ENCODE assay signal across 8 cellular contexts in the genomic region with DNA sequence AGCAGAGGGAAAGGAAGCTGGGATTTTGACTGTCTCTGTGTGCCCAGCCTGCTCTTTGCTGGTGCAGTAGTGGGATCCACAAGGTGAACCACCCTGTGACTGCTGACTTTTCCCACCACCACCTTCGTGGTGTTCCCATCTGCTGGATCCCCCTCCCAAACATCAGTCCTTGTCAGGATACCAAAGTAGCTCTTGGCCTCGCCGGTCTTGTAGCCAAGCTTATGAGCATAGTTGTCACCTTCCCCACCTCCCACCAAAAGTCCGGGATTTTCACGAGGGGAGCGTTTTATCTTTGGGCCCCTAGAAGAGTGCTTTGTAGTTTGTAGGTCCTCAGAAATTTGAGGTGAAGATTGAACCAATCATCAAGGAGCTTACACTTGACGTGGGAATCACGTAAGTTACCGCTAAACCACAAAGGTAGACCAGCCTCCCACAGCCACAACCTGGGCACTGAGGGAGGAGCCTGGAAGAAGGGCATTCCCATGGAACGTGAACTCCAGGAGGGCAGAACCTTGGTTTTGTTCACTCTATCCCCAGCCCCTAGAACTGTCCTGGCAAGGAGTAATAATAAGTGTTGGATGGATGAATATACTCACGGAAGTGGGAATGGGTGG. TPM values are rescaled to one million over a fixed set of nuclear protein-coding genes. Genes with fewer than 3 reads are reported as not detected.
DNase-seq lines count a peak whose midpoint lies in the region; ATAC-seq lines count a peak whose summit lies in the region.

No MANE protein-coding gene starts in this region.

- CTCF ChIA-PET in activated CD8-positive, alpha-beta T cell treated with anti-CD3 and anti-CD28 coated beads, Interleukin-2, amount 10 ng/mL, durations not matched to agents 7 days and 5 days (lab: Charles Lee): interaction anchor here (1.0 to 11.0 kb wide), 25 partner anchors 9 to 282 kb away, joined by 3 to 238 read pairs (median 5); a partner anchor contains a TSS

- peaks cover 52% of the 10 kb centered on the region for H3K4me1 Mint-ChIP-seq in activated CD4-positive, alpha-beta T cell treated with anti-CD3 and anti-CD28 coated beads, Interleukin-2, amount 10 ng/mL, durations not matched to agents 24 days and 14 days
- H3K4me1 Mint-ChIP-seq in activated CD8-positive, alpha-beta T cell treated with anti-CD3 and anti-CD28 coated beads, Interleukin-2, amount 10 ng/mL, durations not matched to agents 7 days and 5 days (ENCODE audit: low read depth): peaks cover 63% of the 10 kb centered on the region

- H3K9me3 Mint-ChIP-seq in activated CD4-positive, alpha-beta T cell treated with anti-CD3 and anti-CD28 coated beads, Interleukin-2, amount 10 ng/mL, durations not matched to agents 24 days and 14 days: no peaks in the 10 kb centered on the region
- no peaks in the 10 kb centered on the region for H3K9me3 Mint-ChIP-seq in activated CD8-positive, alpha-beta T cell treated with anti-CD3 and anti-CD28 coated beads, Interleukin-2, amount 10 ng/mL, durations not matched to agents 7 days and 5 days (ENCODE audit: insufficient read depth)

- peak overlapping the region; percentile 81 for H3K27ac Mint-ChIP-seq in activated CD4-positive, alpha-beta T cell treated with anti-CD3 and anti-CD28 coated beads, Interleukin-2, amount 10 ng/mL, durations not matched to agents 24 days and 14 days
- H3K27ac Mint-ChIP-seq in activated CD8-positive, alpha-beta T cell treated with anti-CD3 and anti-CD28 coated beads, Interleukin-2, amount 10 ng/mL, durations not matched to agents 7 days and 5 days: peak overlapping the region; percentile 82

- H3K36me3 Mint-ChIP-seq in activated CD4-positive, alpha-beta T cell treated with anti-CD3 and anti-CD28 coated beads, Interleukin-2, amount 10 ng/mL, durations not matched to agents 24 days and 14 days (ENCODE audit: low read depth): peaks cover 10% of the 10 kb centered on the region
- peaks cover 30% of the 10 kb centered on the region for H3K36me3 Mint-ChIP-seq in activated CD8-positive, alpha-beta T cell treated with anti-CD3 and anti-CD28 coated beads, Interleukin-2, amount 10 ng/mL, durations not matched to agents 7 days and 5 days (ENCODE audit: low read depth)

- POLR2A ChIA-PET in activated CD8-positive, alpha-beta T cell treated with anti-CD3 and anti-CD28 coated beads, Interleukin-2, amount 10 ng/mL, durations not matched to agents 7 days and 5 days (lab: Charles Lee): interaction anchor here (0.5 to 3.8 kb wide), 7 partner anchors 11 to 1054 kb away, joined by 3 to 33 read pairs (median 3); a partner anchor contains a TSS

- intact Hi-C loops in activated CD4-positive, alpha-beta T cell treated with anti-CD3 and anti-CD28 coated beads, Interleukin-2, amount 10 ng/mL, durations not matched to agents 24 days and 14 days (cut with micrococcal nuclease): loop anchor here (2.0 to 5.0 kb wide), 2 partner anchors 279 to 387 kb away; a partner anchor contains a TSS

- H3K27me3 ChIP-seq in subcutaneous abdominal adipose tissue (ENCODE audit: control insufficient read depth in 5 of 5, insufficient read depth in 4 of 5, low read length in 5 of 5): no peaks in the 10 kb centered on the region

- H3K4me3 Mint-ChIP-seq in activated CD4-positive, alpha-beta T cell treated with anti-CD3 and anti-CD28 coated beads, Interleukin-2, amount 10 ng/mL, durations not matched to agents 24 days and 14 days: peak overlapping the region; percentile 93
- H3K4me3 Mint-ChIP-seq in activated CD8-positive, alpha-beta T cell treated with anti-CD3 and anti-CD28 coated beads, Interleukin-2, amount 10 ng/mL, durations not matched to agents 7 days and 5 days: peak overlapping the region; percentile 73

- no peaks in the 10 kb centered on the region for H3K9me3 ChIP-seq in subcutaneous abdominal adipose tissue (ENCODE audit: control insufficient read depth in 5 of 5, low read length in 5 of 5)

- ATAC-seq in activated CD8-positive, alpha-beta T cell treated with anti-CD3 and anti-CD28 coated beads, Interleukin-2, amount 10 ng/mL, durations not matched to agents 7 days and 5 days: peak; percentile 0
- ATAC-seq in GM18519 (IDR thresholded peaks at IDR 0.05; ENCODE audit: low FRiP score, unreplicated experiment) (no peak), GM18868 (IDR thresholded peaks at IDR 0.05; ENCODE audit: unreplicated experiment) (no peak)

- H3K4me3 ChIP-seq in subcutaneous abdominal adipose tissue (ENCODE audit: low read depth in 1 of 5, low read length in 5 of 5): peak overlapping the region in 3 of 5 donors; percentile 56 to 86 (median 84)

- peak overlapping the region in 2 of 5 donors; percentile 66 to 72 for H3K9ac ChIP-seq in subcutaneous abdominal adipose tissue (ENCODE audit: low read length in 5 of 5)

- peaks cover 0 to 12% (median 10%) of the 10 kb centered on the region in 5 donors for H3K36me3 ChIP-seq in subcutaneous abdominal adipose tissue (ENCODE audit: control insufficient read depth in 5 of 5, insufficient read depth in 5 of 5, low read length in 5 of 5)

- DNase-seq in activated CD4-positive, alpha-beta T cell treated with anti-CD3 and anti-CD28 coated beads, Interleukin-2, amount 10 ng/mL, durations not matched to agents 24 days and 14 days: peak; percentile 84
- DNase-seq in activated CD4-positive, alpha-beta T cell treated with anti-CD3 and anti-CD28 coated beads, Interleukin-2, amount 50 U/mL, for 4 hours: no peak
- peak; percentile 41 for DNase-seq in activated CD8-positive, alpha-beta T cell treated with anti-CD3 and anti-CD28 coated beads, Interleukin-2, amount 10 ng/mL, durations not matched to agents 7 days and 5 days
- peak; percentile 38 for DNase-seq in islet precursor cell
- DNase-seq in NCI-H128 (lab: John Stamatoyannopoulos, UW; ENCODE audit: unreplicated experiment): no peak

- H3K27ac ChIP-seq in subcutaneous abdominal adipose tissue (ENCODE audit: low read depth, low read length): no peak overlapping the region

- peaks cover 2 to 49% (median 34%) of the 10 kb centered on the region in 5 donors for H3K4me1 ChIP-seq in subcutaneous abdominal adipose tissue (ENCODE audit: control insufficient read depth in 5 of 5, insufficient read depth in 5 of 5, low read length in 5 of 5)

- H3K27me3 Mint-ChIP-seq in activated CD4-positive, alpha-beta T cell treated with anti-CD3 and anti-CD28 coated beads, Interleukin-2, amount 10 ng/mL, durations not matched to agents 24 days and 14 days: no peaks in the 10 kb centered on the region
- no peaks in the 10 kb centered on the region for H3K27me3 Mint-ChIP-seq in activated CD8-positive, alpha-beta T cell treated with anti-CD3 and anti-CD28 coated beads, Interleukin-2, amount 10 ng/mL, durations not matched to agents 7 days and 5 days (ENCODE audit: low read depth)

RNA-seq across cellular contexts. Expression of a gene that starts 0.9 kb away (rescaled TPM):
- total RNA-seq in activated CD4-positive, alpha-beta T cell treated with anti-CD3 and anti-CD28 coated beads, Interleukin-2, amount 10 ng/mL, durations not matched to agents 24 days and 14 days: 45.6 and 47.0 TPM in 2 replicates
- 10 to 100 TPM; 62.6 to 65.0 TPM for total RNA-seq in activated CD8-positive, alpha-beta T cell treated with anti-CD3 and anti-CD28 coated beads, Interleukin-2, amount 10 ng/mL, durations not matched to agents 7 days and 5 days

RNA-seq across cellular contexts. Expression of a gene that starts 36.7 kb away (rescaled TPM):
- total RNA-seq in activated CD4-positive, alpha-beta T cell treated with anti-CD3 and anti-CD28 coated beads, Interleukin-2, amount 10 ng/mL, durations not matched to agents 24 days and 14 days: 0.24 and 0.86 TPM in 2 replicates
- 1 to 10 TPM; 1.1 to 1.7 TPM for total RNA-seq in activated CD8-positive, alpha-beta T cell treated with anti-CD3 and anti-CD28 coated beads, Interleukin-2, amount 10 ng/mL, durations not matched to agents 7 days and 5 days

Comparison
In these comparisons a context has a peak if more than half of its experiments do, and no peak if none do; other contexts are left out.
1. DNase-seq: peak in activated CD4-positive, alpha-beta T cell treated with anti-CD3 and anti-CD28 coated beads, Interleukin-2, amount 10 ng/mL, durations not matched to agents 24 days and 14 days (single experiment), activated CD8-positive, alpha-beta T cell treated with anti-CD3 and anti-CD28 coated beads, Interleukin-2, amount 10 ng/mL, durations not matched to agents 7 days and 5 days (single experiment) and islet precursor cell (single experiment); none in activated CD4-positive, alpha-beta T cell treated with anti-CD3 and anti-CD28 coated beads, Interleukin-2, amount 50 U/mL, for 4 hours (0 of 2) and NCI-H128 (single experiment).